Comparison of ENCODE assay signal across 1 cellular context in the genomic region with DNA sequence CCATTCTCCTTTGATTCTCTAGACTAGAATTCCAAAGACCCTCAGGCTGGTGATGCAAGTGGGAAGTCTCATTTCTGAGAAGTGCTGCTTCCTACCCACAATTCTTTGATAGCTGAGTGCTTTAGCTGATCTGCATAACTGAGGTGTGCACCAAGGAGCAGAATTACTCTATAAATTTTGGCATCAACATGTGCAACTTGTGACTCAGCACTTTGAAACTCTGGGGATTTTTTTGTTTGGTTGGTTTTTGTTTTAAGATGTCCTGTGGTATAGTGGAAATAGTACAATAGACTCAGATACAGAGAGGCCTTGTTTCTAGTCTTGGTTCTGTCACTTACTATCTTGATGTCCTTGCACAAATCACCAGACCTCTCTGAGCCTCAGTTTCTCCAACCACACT.
TF ChIP-seq lines count a peak whose summit lies in the region.

No MANE protein-coding gene starts in this region.

TF ChIP-seq in WTC11, 78 proteins besides CTCF, POLR2A, EP300 and RAD21 (continued from another document):
- TF ChIP-seq, protein P1, sequence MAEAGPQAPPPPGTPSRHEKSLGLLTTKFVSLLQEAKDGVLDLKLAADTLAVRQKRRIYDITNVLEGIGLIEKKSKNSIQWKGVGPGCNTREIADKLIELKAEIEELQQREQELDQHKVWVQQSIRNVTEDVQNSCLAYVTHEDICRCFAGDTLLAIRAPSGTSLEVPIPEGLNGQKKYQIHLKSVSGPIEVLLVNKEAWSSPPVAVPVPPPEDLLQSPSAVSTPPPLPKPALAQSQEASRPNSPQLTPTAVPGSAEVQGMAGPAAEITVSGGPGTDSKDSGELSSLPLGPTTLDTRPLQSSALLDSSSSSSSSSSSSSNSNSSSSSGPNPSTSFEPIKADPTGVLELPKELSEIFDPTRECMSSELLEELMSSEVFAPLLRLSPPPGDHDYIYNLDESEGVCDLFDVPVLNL (CRISPR knock-in tag; IDR thresholded peaks at IDR 0.05; ENCODE audit: borderline replicate concordance, low read depth) = no peak
